1 cellular context compared by ENCODE assay signal in the genomic region with DNA sequence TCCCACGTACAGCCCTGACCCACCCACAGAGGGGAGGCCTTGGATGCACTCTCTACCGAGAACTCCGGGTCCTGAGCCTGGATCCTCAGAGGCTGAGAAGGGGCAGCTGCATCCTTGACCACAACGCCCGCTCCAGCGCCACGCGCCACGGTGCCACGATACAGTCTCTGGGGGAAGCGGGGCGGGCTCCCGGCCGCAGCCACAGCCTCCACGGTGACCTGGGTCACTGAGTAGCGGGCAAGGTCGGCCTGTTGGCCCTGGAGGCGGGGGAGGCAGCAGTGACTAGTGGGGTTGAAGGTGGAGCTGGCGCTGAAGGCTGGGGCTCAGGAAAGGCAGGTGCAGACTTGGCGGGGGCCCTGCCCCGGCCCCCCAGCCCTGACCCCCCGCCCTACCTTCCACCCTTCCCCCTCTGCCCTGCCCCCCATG.
A peak's percentile ranks its signal among the peaks of the same experiment; 100 is the strongest.
TF ChIP-seq lines count a peak whose summit lies in the region.

No MANE protein-coding gene starts in this region.

TF ChIP-seq in HepG2, 621 proteins besides CTCF, POLR2A, EP300 and RAD21:
- peak; percentile 63 for TF ChIP-seq AGO2 (optimal IDR thresholded peaks at IDR 0.05; ENCODE audit: low read depth, low read length)
- no peak for TF ChIP-seq MAZ (IDR thresholded peaks at IDR 0.05; ENCODE audit: borderline replicate concordance, low read depth, low read length)
- no peak for TF ChIP-seq MAZ (CRISPR knock-in tag; IDR thresholded peaks at IDR 0.05; ENCODE audit: low read depth)
- no peak for TF ChIP-seq PHF21A (CRISPR knock-in tag; IDR thresholded peaks at IDR 0.05)
- TF ChIP-seq KLF16 (CRISPR knock-in tag; IDR thresholded peaks at IDR 0.05): no peak
- 0 out of 2 replicates have a peak, but pooled peaks have one; percentile 9 for TF ChIP-seq HNRNPL (IDR thresholded peaks at IDR 0.05; ENCODE audit: low read depth, low read length)
- TF ChIP-seq KLF11 (CRISPR knock-in tag; IDR thresholded peaks at IDR 0.05): no peak
TF ChIP-seq in HepG2: peak in this region for 2.
